ENCODE assay signal across 6 cellular contexts in genomic region chr10:60380781-60381180, GRCh38.
"Had no signal": no experiment of that assay in that cellular context is flagged by ENCODE, and none has a peak within 500 bp of the region (broad histone marks: within the 10 kb centered on the region; RNA-seq: fewer than 3 reads in every experiment).

No MANE protein-coding gene starts in this region.

- DNase-seq: H9, HCEC 1CT, IMR-90, KG1 had no signal

- H3K9me3 Mint-ChIP-seq: GM23338, H9 had no signal

- H3K27ac Mint-ChIP-seq: GM23338, H9 had no signal

- ATAC-seq: GM23338, K562 had no signal

- H3K4me2 ChIP-seq: GM23338 had no signal

- H3K4me3 Mint-ChIP-seq: GM23338, H9 had no signal

- H3K4me3 ChIP-seq: GM23338, K562 had no signal

- H2AFZ ChIP-seq: GM23338 had no signal
